In the genomic region with DNA sequence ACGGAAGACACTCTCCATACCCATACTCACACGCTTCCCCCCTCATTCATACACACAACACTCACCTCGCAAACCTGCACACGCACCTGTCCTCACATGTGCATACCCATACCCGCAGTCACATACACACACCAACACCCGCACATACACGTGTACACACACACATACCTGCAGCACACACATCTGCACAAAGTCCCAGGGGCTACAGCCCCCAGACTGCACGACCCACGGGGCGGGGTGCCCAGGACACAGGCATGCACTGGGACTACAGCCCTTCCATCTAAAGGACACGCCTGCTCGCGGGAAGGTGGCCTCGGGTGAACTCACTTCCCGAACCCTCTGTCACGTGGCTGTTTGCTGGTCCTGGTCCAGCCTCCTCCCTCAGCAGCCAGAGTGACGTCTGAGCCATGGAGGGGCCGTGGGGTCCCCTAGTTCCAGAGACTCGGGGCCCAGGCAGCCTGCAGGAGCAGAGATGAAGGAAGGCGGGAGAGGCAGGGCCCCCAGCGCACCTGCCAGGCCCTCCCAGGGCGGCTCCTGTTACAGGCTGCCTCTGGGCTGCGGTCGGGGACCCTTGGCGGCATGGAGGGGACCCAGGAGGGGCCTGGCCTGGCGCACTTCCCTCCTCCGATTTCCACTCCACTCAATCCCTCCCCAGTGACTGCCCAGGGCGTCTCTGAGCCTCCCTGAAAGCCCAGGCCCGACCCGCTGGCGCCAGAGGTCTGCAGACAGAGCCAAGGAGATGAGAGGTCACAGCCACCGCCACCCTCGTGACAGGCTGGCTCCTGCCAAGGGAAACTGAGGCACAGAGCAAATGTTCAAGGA, we compare ENCODE assay signal across 8 cellular contexts. TPM values are rescaled to one million over a fixed set of nuclear protein-coding genes. Genes with fewer than 3 reads are reported as not detected.
A peak's percentile ranks its signal among the peaks of the same experiment; 100 is the strongest.
DNase-seq lines count a peak whose midpoint lies in the region; ATAC-seq and TF ChIP-seq lines count a peak whose summit lies in the region.

No MANE protein-coding gene starts in this region.

- H3K36me3 ChIP-seq in transverse colon (no peaks in the 10 kb centered on the region), SK-N-SH (replicated peaks in 1 of 2; ENCODE audit: control insufficient read depth in 1 of 2, insufficient read depth in 2 of 2, low read length in 1 of 2) (no peaks in the 10 kb centered on the region)

- H3K27ac Mint-ChIP-seq in activated CD4-positive, alpha-beta T cell treated with anti-CD3 and anti-CD28 coated beads for 36 hours = peak overlapping the region; percentile 17

- peak; percentile 36 for DNase-seq in activated CD4-positive, alpha-beta T cell treated with anti-CD3 and anti-CD28 coated beads for 36 hours
- DNase-seq in activated CD4-positive, alpha-beta T cell treated with anti-CD3 and anti-CD28 coated beads for 4 hours = no peak
- DNase-seq in central memory CD4-positive, alpha-beta T cell = peak; percentile 28
- DNase-seq in lower leg skin (ENCODE audit: low spot score in 2 of 2) (peak; percentile 69 to 93), transverse colon (peak; percentile 79), NCI-H748 treated with DMSO at 0.1 percent for 48 hours (lab: John Stamatoyannopoulos, UW) (no peak), SK-N-SH (no peak), kidney glomerular epithelial cell (lab: John Stamatoyannopoulos, UW) (no peak)

- H3K9me3 Mint-ChIP-seq in activated CD4-positive, alpha-beta T cell treated with anti-CD3 and anti-CD28 coated beads for 36 hours (ENCODE audit: low read depth) = no peaks in the 10 kb centered on the region

- peaks cover 71% of the 10 kb centered on the region for H3K4me1 Mint-ChIP-seq in activated CD4-positive, alpha-beta T cell treated with anti-CD3 and anti-CD28 coated beads for 36 hours

- H3K27me3 ChIP-seq in transverse colon (no peaks in the 10 kb centered on the region), SK-N-SH (ENCODE audit: insufficient read depth) (no peaks in the 10 kb centered on the region)

- peak overlapping the region; percentile 81 to 94 (median 94) for H3K27ac ChIP-seq in transverse colon
- H3K27ac ChIP-seq in SK-N-SH (ENCODE audit: low read depth in 2 of 2, low read length in 1 of 2) = no peak overlapping the region

- H3K4me3 ChIP-seq in lower leg skin (ENCODE audit: low read depth, poor library complexity, severe bottlenecking) (no peak overlapping the region), transverse colon (peak overlapping the region in 2 of 4 donors; percentile 2 to 11), SK-N-SH (ENCODE audit: low read depth in 2 of 2, low read length in 1 of 2) (no peak overlapping the region)

- H3K36me3 Mint-ChIP-seq in activated CD4-positive, alpha-beta T cell treated with anti-CD3 and anti-CD28 coated beads for 36 hours (ENCODE audit: low read depth) = no peaks in the 10 kb centered on the region

- H3K4me2 ChIP-seq in SK-N-SH = no peak overlapping the region

- H3K9me3 ChIP-seq in transverse colon (no peaks in the 10 kb centered on the region), SK-N-SH (no peaks in the 10 kb centered on the region)

- CTCF ChIA-PET in activated CD4-positive, alpha-beta T cell treated with anti-CD3 and anti-CD28 coated beads for 36 hours (lab: Charles Lee) = interaction anchor here (0.6 kb wide), 1 partner anchor 376 kb away, joined by 3 read pairs; no protein-coding TSS in a partner anchor
- CTCF ChIA-PET in SK-N-SH (lab: Yijun Ruan, JAX) = no interaction called here

- no peak for TF ChIP-seq POLR2A in lower leg skin (IDR thresholded peaks at IDR 0.05)
- TF ChIP-seq POLR2A in transverse colon (IDR thresholded peaks at IDR 0.05) = no peak

- no peaks in the 10 kb centered on the region for H3K79me2 ChIP-seq in SK-N-SH (ENCODE audit: insufficient read depth)

- TF ChIP-seq CTCF in lower leg skin (IDR thresholded peaks at IDR 0.05) (peak in 1 of 3 donors; percentile 20), transverse colon (IDR thresholded peaks at IDR 0.05) (no peak), SK-N-SH (IDR thresholded peaks at IDR 0.05) (no peak)

- H3K27me3 Mint-ChIP-seq in activated CD4-positive, alpha-beta T cell treated with anti-CD3 and anti-CD28 coated beads for 36 hours = no peaks in the 10 kb centered on the region

- H3K4me3 Mint-ChIP-seq in activated CD4-positive, alpha-beta T cell treated with anti-CD3 and anti-CD28 coated beads for 36 hours = peak overlapping the region; percentile 8

- H4K20me1 ChIP-seq in SK-N-SH (ENCODE audit: insufficient read depth) = no peaks in the 10 kb centered on the region

- H3F3A ChIP-seq in SK-N-SH (replicated peaks; ENCODE audit: insufficient read depth) = no peaks in the 10 kb centered on the region

- H3K9me2 ChIP-seq in SK-N-SH = no peaks in the 10 kb centered on the region

- peaks cover 52 to 84% (median 72%) of the 10 kb centered on the region in 4 donors for H3K4me1 ChIP-seq in transverse colon
- H3K4me1 ChIP-seq in SK-N-SH (ENCODE audit: control insufficient read depth in 1 of 2, insufficient read depth in 2 of 2, low read depth in 1 of 2, low read length in 1 of 2) = peaks cover 0 to 4% of the 10 kb centered on the region in 2 experiments; a peak in 1 of 4 replicates

- 18 to 22% methylated on average over 28 to 33 of the region's 33 CpGs for WGBS in lower leg skin, 2 donors
- WGBS in transverse colon (ENCODE audit: low coverage in 1 of 2), 2 donors = 20 to 56% methylated on average over 6 to 30 of the region's 33 CpGs
- 85% methylated on average over 24 of the region's 33 CpGs for WGBS in SK-N-SH (ENCODE audit: low lambda C conversion rate)

- TF ChIP-seq RAD21 in SK-N-SH (IDR thresholded peaks at IDR 0.05; ENCODE audit: low read length) = no peak

- no peak overlapping the region for H3K9ac ChIP-seq in SK-N-SH

- TF ChIP-seq EP300 in transverse colon (IDR thresholded peaks at IDR 0.05; ENCODE audit: low read depth) = no peak
- no peak for TF ChIP-seq EP300 in SK-N-SH (IDR thresholded peaks at IDR 0.05; ENCODE audit: borderline replicate concordance in 1 of 2, low read depth in 1 of 2, low read length in 1 of 2)

- POLR2A ChIA-PET in activated CD4-positive, alpha-beta T cell treated with anti-CD3 and anti-CD28 coated beads for 36 hours (lab: Charles Lee) = no interaction called here
- POLR2A ChIA-PET in SK-N-SH (lab: Yijun Ruan, JAX) = no interaction called here

- no peak overlapping the region for H2AFZ ChIP-seq in SK-N-SH (ENCODE audit: low read depth)

- intact Hi-C loops in activated CD4-positive, alpha-beta T cell treated with anti-CD3 and anti-CD28 coated beads for 36 hours (cut with DNase I, micrococcal nuclease) = no loop called here
- intact Hi-C loops in lower leg skin (cut with DNase I; ENCODE audit: low total_unique reads) = no loop called here
- intact Hi-C loops in transverse colon (cut with DNase I; ENCODE audit: low total_unique reads) = no loop called here

- no peak for ATAC-seq in activated CD4-positive, alpha-beta T cell treated with anti-CD3 and anti-CD28 coated beads for 36 hours

- in situ Hi-C loops in transverse colon (cut with MboI; ENCODE audit: low pct_ligation_motif_present in 1 of 4, low pct_unique_long_range_greater_than_20kb in 1 of 4, low sequenced_read_pairs in 3 of 4) = no loop called here

TF ChIP-seq in SK-N-SH, 30 proteins besides CTCF, POLR2A, EP300 and RAD21 (continues in another document):
- no peak for TF ChIP-seq GATA2 (CRISPR knock-in tag; IDR thresholded peaks at IDR 0.05)
- TF ChIP-seq, protein P1, sequence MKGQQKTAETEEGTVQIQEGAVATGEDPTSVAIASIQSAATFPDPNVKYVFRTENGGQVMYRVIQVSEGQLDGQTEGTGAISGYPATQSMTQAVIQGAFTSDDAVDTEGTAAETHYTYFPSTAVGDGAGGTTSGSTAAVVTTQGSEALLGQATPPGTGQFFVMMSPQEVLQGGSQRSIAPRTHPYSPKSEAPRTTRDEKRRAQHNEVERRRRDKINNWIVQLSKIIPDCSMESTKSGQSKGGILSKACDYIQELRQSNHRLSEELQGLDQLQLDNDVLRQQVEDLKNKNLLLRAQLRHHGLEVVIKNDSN (IDR thresholded peaks at IDR 0.05; ENCODE audit: borderline replicate concordance, low read depth) = no peak
- TF ChIP-seq, protein P2, sequence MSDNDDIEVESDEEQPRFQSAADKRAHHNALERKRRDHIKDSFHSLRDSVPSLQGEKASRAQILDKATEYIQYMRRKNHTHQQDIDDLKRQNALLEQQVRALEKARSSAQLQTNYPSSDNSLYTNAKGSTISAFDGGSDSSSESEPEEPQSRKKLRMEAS (IDR thresholded peaks at IDR 0.05; ENCODE audit: low read depth) = no peak
- TF ChIP-seq YY1 (IDR thresholded peaks at IDR 0.05; ENCODE audit: low read depth) = no peak
- no peak for TF ChIP-seq EZH2phosphoT487 (IDR thresholded peaks at IDR 0.05; ENCODE audit: borderline replicate concordance, low read depth)
- TF ChIP-seq, protein P3, sequence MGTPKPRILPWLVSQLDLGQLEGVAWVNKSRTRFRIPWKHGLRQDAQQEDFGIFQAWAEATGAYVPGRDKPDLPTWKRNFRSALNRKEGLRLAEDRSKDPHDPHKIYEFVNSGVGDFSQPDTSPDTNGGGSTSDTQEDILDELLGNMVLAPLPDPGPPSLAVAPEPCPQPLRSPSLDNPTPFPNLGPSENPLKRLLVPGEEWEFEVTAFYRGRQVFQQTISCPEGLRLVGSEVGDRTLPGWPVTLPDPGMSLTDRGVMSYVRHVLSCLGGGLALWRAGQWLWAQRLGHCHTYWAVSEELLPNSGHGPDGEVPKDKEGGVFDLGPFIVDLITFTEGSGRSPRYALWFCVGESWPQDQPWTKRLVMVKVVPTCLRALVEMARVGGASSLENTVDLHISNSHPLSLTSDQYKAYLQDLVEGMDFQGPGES (IDR thresholded peaks at IDR 0.05; ENCODE audit: low read depth, low read length) = no peak
- TF ChIP-seq POLR2AphosphoS5 (IDR thresholded peaks at IDR 0.05; ENCODE audit: low read depth, low read length) = no peak
- no peak for TF ChIP-seq TEAD4 (IDR thresholded peaks at IDR 0.05; ENCODE audit: borderline replicate concordance, insufficient read depth)
- no peak for TF ChIP-seq TCF12 (IDR thresholded peaks at IDR 0.05)
- TF ChIP-seq, protein P4, sequence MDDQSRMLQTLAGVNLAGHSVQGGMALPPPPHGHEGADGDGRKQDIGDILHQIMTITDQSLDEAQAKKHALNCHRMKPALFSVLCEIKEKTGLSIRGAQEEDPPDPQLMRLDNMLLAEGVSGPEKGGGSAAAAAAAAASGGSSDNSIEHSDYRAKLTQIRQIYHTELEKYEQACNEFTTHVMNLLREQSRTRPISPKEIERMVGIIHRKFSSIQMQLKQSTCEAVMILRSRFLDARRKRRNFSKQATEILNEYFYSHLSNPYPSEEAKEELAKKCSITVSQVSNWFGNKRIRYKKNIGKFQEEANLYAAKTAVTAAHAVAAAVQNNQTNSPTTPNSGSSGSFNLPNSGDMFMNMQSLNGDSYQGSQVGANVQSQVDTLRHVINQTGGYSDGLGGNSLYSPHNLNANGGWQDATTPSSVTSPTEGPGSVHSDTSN (IDR thresholded peaks at IDR 0.05) = no peak

RNA-seq across cellular contexts. Expression of a gene that starts 8.1 kb away (rescaled TPM):
- total RNA-seq in activated CD4-positive, alpha-beta T cell treated with anti-CD3 and anti-CD28 coated beads for 36 hours = 10 to 100 TPM; 18.5 to 21.6 TPM
- total RNA-seq in lower leg skin (10 to 100 TPM; 10.6 to 32.2 (median 18.1) TPM), transverse colon (100 to 1,000 TPM in 1 of 4 donors, 10 to 100 TPM in 3; 60.7 to 144 (median 61.4) TPM)
- 2.3 and 2.6 TPM in 2 replicates for polyA plus RNA-seq in SK-N-SH (2012; rRNA removed)
- 0.97 and 1.5 TPM in 2 replicates for polyA plus RNA-seq in SK-N-SH (2012; cell fraction: cytosol; rRNA removed)
- 7.4 and 9.0 TPM in 2 replicates for polyA plus RNA-seq in SK-N-SH (2012; cell fraction: nucleus; rRNA removed)

Comparison
In these comparisons a context has a peak if more than half of its experiments do, and no peak if none do; other contexts are left out.
1. DNase-seq: peak in activated CD4-positive, alpha-beta T cell treated with anti-CD3 and anti-CD28 coated beads for 36 hours (single experiment), central memory CD4-positive, alpha-beta T cell (single experiment), lower leg skin (2 of 2) and transverse colon (single experiment); none in activated CD4-positive, alpha-beta T cell treated with anti-CD3 and anti-CD28 coated beads for 4 hours (0 of 2), NCI-H748 treated with DMSO at 0.1 percent for 48 hours (single experiment), SK-N-SH (single experiment) and kidney glomerular epithelial cell (single experiment).
2. H3K27ac ChIP-seq: peak in transverse colon (4 of 4); none in SK-N-SH (0 of 2).